In genomic region chr10:31133628-31134302, GRCh38 we compare ENCODE assay signal across 8 cellular contexts.
DNase-seq lines count a peak whose midpoint lies in the region; ATAC-seq, FAIRE-seq and TF ChIP-seq lines count a peak whose summit lies in the region.

No MANE protein-coding gene starts in this region.

- H3K27ac Mint-ChIP-seq in T-helper 1 cell treated with Interleukin-12 subunit alpha and Interleukin-12 subunit beta and Interleukin-4 antibody, amounts not matched to agents 30 μg/mL and 1 μg/mL, for 36 hours = peak overlapping the region; percentile 90

- DNase-seq in ascending aorta (ENCODE audit: low spot score in 2 of 2) (peak; percentile 26 to 89), hepatocyte (ENCODE audit: low spot score) (peak; percentile 87), renal cortical epithelial cell (ENCODE audit: low read depth) (peak; percentile 28), urothelium cell line (ENCODE audit: low spot score) (peak; percentile 91)

- H3K4me3 ChIP-seq in BLaER1 (peak overlapping the region; percentile 66), KMS-11 (IDR thresholded peaks at IDR 0.05; ENCODE audit: insufficient read depth, low read depth, low read length) (no peak overlapping the region), ascending aorta (peak overlapping the region; percentile 61 to 74), hepatocyte (no peak overlapping the region)

- no peaks in the 10 kb centered on the region for H3K36me3 Mint-ChIP-seq in T-helper 1 cell treated with Interleukin-12 subunit alpha and Interleukin-12 subunit beta and Interleukin-4 antibody, amounts not matched to agents 30 μg/mL and 1 μg/mL, for 36 hours (ENCODE audit: low read depth)

- H3K9me3 ChIP-seq in BLaER1 (no peaks in the 10 kb centered on the region), ascending aorta (no peaks in the 10 kb centered on the region), hepatocyte (ENCODE audit: low read depth) (no peaks in the 10 kb centered on the region)

- H3K27ac ChIP-seq in BLaER1 (peak overlapping the region; percentile 89), KMS-11 (peak overlapping the region; percentile 80), ascending aorta (peak overlapping the region; percentile 95 to 96), hepatocyte (peak overlapping the region; percentile 90)

- H3K36me3 ChIP-seq in BLaER1 (no peaks in the 10 kb centered on the region), KMS-11 (ENCODE audit: insufficient read depth) (no peaks in the 10 kb centered on the region), ascending aorta (no peaks in the 10 kb centered on the region), hepatocyte (replicated peaks; ENCODE audit: insufficient read depth, low read depth) (no peaks in the 10 kb centered on the region)

- H3K4me2 ChIP-seq in BLaER1 (peak overlapping the region; percentile 94), KMS-11 (peak overlapping the region; percentile 98), hepatocyte (peak overlapping the region; percentile 93)

- ATAC-seq in GM19328 (IDR thresholded peaks at IDR 0.05; ENCODE audit: unreplicated experiment) = peak; percentile 51

- H2AFZ ChIP-seq in KMS-11 (ENCODE audit: low read depth) (peak overlapping the region; percentile 84), hepatocyte (peak overlapping the region; percentile 93)

- intact Hi-C loops in ascending aorta (cut with DNase I) = loop anchor here (2.0 to 10.0 kb wide), 4 partner anchors 103 to 349 kb away; partner anchors contain the start of genes ZEB1 and ZNF438

- H3K27me3 ChIP-seq in BLaER1 = no peaks in the 10 kb centered on the region
- no peaks in the 10 kb centered on the region for H3K27me3 ChIP-seq in KMS-11 (ENCODE audit: insufficient read depth, low read depth)
- no peaks in the 10 kb centered on the region for H3K27me3 ChIP-seq in ascending aorta
- no peaks in the 10 kb centered on the region for H3K27me3 ChIP-seq in hepatocyte

- no peak for FAIRE-seq in urothelium cell line (lab: Jason Lieb, UNC)

- peak overlapping the region; percentile 81 for H3K9ac ChIP-seq in BLaER1
- peak overlapping the region; percentile 85 for H3K9ac ChIP-seq in KMS-11

- no peaks in the 10 kb centered on the region for H3K27me3 Mint-ChIP-seq in T-helper 1 cell treated with Interleukin-12 subunit alpha and Interleukin-12 subunit beta and Interleukin-4 antibody, amounts not matched to agents 30 μg/mL and 1 μg/mL, for 36 hours (ENCODE audit: low read depth)

- H3K9me2 ChIP-seq in hepatocyte (replicated peaks; ENCODE audit: insufficient read depth) = no peaks in the 10 kb centered on the region

- H3K4me1 ChIP-seq in BLaER1 = peaks cover 35% of the 10 kb centered on the region
- H3K4me1 ChIP-seq in KMS-11 (ENCODE audit: low read depth, poor library complexity, severe bottlenecking) = peaks cover 21% of the 10 kb centered on the region
- peaks cover 3 to 22% of the 10 kb centered on the region in 2 donors for H3K4me1 ChIP-seq in ascending aorta
- peaks cover 21% of the 10 kb centered on the region for H3K4me1 ChIP-seq in hepatocyte (ENCODE audit: insufficient read depth)

- H3K4me1 Mint-ChIP-seq in T-helper 1 cell treated with Interleukin-12 subunit alpha and Interleukin-12 subunit beta and Interleukin-4 antibody, amounts not matched to agents 30 μg/mL and 1 μg/mL, for 36 hours (ENCODE audit: low read depth) = peaks cover 46% of the 10 kb centered on the region

- no peak for TF ChIP-seq CTCF in KMS-11 (conservative IDR thresholded peaks at IDR 0.05; ENCODE audit: low read depth, low read length)
- TF ChIP-seq CTCF in ascending aorta (IDR thresholded peaks at IDR 0.05) = no peak
- no peak for TF ChIP-seq CTCF in hepatocyte (IDR thresholded peaks at IDR 0.05; ENCODE audit: poor library complexity)

- H4K20me1 ChIP-seq in BLaER1 (no peaks in the 10 kb centered on the region), KMS-11 (ENCODE audit: insufficient read depth) (no peaks in the 10 kb centered on the region), hepatocyte (ENCODE audit: insufficient read depth, poor library complexity, severe bottlenecking) (no peaks in the 10 kb centered on the region)

- H3K79me2 ChIP-seq in KMS-11 (ENCODE audit: insufficient read depth, low read depth) (no peaks in the 10 kb centered on the region), hepatocyte (no peaks in the 10 kb centered on the region)

- no peaks in the 10 kb centered on the region for H3K9me3 Mint-ChIP-seq in T-helper 1 cell treated with Interleukin-12 subunit alpha and Interleukin-12 subunit beta and Interleukin-4 antibody, amounts not matched to agents 30 μg/mL and 1 μg/mL, for 36 hours

- WGBS in hepatocyte (ENCODE audit: low lambda C conversion rate, missing lambda C conversion rate) = 4% methylated on average over 24 of the region's 43 CpGs

- peak overlapping the region; percentile 48 for H3K4me3 Mint-ChIP-seq in T-helper 1 cell treated with Interleukin-12 subunit alpha and Interleukin-12 subunit beta and Interleukin-4 antibody, amounts not matched to agents 30 μg/mL and 1 μg/mL, for 36 hours

Comparison
In these comparisons a context has a peak if more than half of its experiments do, and no peak if none do; other contexts are left out.
1. H3K4me3 ChIP-seq: peak in BLaER1 (single experiment) and ascending aorta (2 of 2); none in KMS-11 (single experiment) and hepatocyte (single experiment).
2. DNase-seq: peak in every context shown above with its lines; median percentile 91 in urothelium cell line; 87 in hepatocyte; 58 in ascending aorta; 28 in renal cortical epithelial cell.
3. Peak in every context shown above with its lines, with median percentiles within 50 percentile points of each other: H3K27ac ChIP-seq and H3K4me2 ChIP-seq.